In genomic region chr14:104931771-104932675, GRCh38 we compare ENCODE assay signal across 10 cellular contexts. TPM values are rescaled to one million over a fixed set of nuclear protein-coding genes. Genes with fewer than 3 reads are reported as not detected.
DNase-seq lines count a peak whose midpoint lies in the region; ATAC-seq and TF ChIP-seq lines count a peak whose summit lies in the region.
"Had no signal": no experiment of that assay in that cellular context is flagged by ENCODE, and none has a peak within 500 bp of the region (broad histone marks: within the 10 kb centered on the region; RNA-seq: fewer than 3 reads in every experiment).

No MANE protein-coding gene starts in this region.

- H3K9ac ChIP-seq in GM23248 = 0 out of 2 replicates have a peak overlapping the region, but pooled peaks have one; percentile 78

- 0 out of 2 replicates have a peak, but pooled peaks cover 3% of the 10 kb centered on the region for H3F3A ChIP-seq in GM23248 (ENCODE audit: insufficient read depth)

- H3K27ac Mint-ChIP-seq in stimulated activated effector memory CD8-positive, alpha-beta T cell treated with anti-CD3 and anti-CD28 coated beads, Interleukin-12 subunit alpha, Interleukin-12 subunit beta, amount 100 ng/mL, for 72 hours = no peak overlapping the region

- DNase-seq in GM23248 = no peak
- peak in 1 of 2 donors; percentile 62 for DNase-seq in ascending aorta (ENCODE audit: low spot score in 2 of 2)
- peak; percentile 30 to 72 for DNase-seq in left lung
- no peak for DNase-seq in stimulated activated effector memory CD8-positive, alpha-beta T cell treated with anti-CD3 and anti-CD28 coated beads, Interleukin-12 subunit alpha, Interleukin-12 subunit beta, amount 100 ng/mL, for 72 hours (ENCODE audit: low spot score in 2 of 2)
- DNase-seq in kidney glomerular epithelial cell (lab: John Stamatoyannopoulos, UW) = no peak
- no peak for DNase-seq in activated CD4-positive, alpha-beta T cell treated with anti-CD3 and anti-CD28 coated beads for 4 hours
- DNase-seq: naive B cell had no signal

- H3K4me3 Mint-ChIP-seq in stimulated activated effector memory CD8-positive, alpha-beta T cell treated with anti-CD3 and anti-CD28 coated beads, Interleukin-12 subunit alpha, Interleukin-12 subunit beta, amount 100 ng/mL, for 72 hours = peak overlapping the region; percentile 8

- no peak overlapping the region for H2AFZ ChIP-seq in GM23248

- H3K4me1 Mint-ChIP-seq in stimulated activated effector memory CD8-positive, alpha-beta T cell treated with anti-CD3 and anti-CD28 coated beads, Interleukin-12 subunit alpha, Interleukin-12 subunit beta, amount 100 ng/mL, for 72 hours = no peaks in the 10 kb centered on the region

- no peaks in the 10 kb centered on the region for H3K9me3 ChIP-seq in GM23248 (ENCODE audit: low read depth)
- H3K9me3 ChIP-seq in ascending aorta = no peaks in the 10 kb centered on the region
- no peaks in the 10 kb centered on the region for H3K9me3 ChIP-seq in left lung

- no peaks in the 10 kb centered on the region for H3K27me3 ChIP-seq in GM23248 (replicated peaks; ENCODE audit: insufficient read depth)
- H3K27me3 ChIP-seq in ascending aorta = no peaks in the 10 kb centered on the region
- peaks cover 4 to 62% of the 10 kb centered on the region in 2 donors for H3K27me3 ChIP-seq in left lung

- H3K36me3 ChIP-seq in GM23248 (ENCODE audit: low read depth) (no peaks in the 10 kb centered on the region), ascending aorta (no peaks in the 10 kb centered on the region), left lung (no peaks in the 10 kb centered on the region)

- H3K9me2 ChIP-seq in GM23248 (ENCODE audit: insufficient read depth) = no peaks in the 10 kb centered on the region

- H3K27ac ChIP-seq in GM23248 (no peak overlapping the region), ascending aorta (peak overlapping the region in 1 of 2 donors; percentile 1), left lung (no peak overlapping the region)

- H3K9me3 Mint-ChIP-seq in stimulated activated effector memory CD8-positive, alpha-beta T cell treated with anti-CD3 and anti-CD28 coated beads, Interleukin-12 subunit alpha, Interleukin-12 subunit beta, amount 100 ng/mL, for 72 hours = no peaks in the 10 kb centered on the region
- H3K9me3 Mint-ChIP-seq: naive B cell had no signal

- WGBS in GM23248 (ENCODE audit: low coverage in 1 of 2, low lambda C conversion rate in 2 of 2, missing lambda C conversion rate in 2 of 2), 2 experiments = 72 to 76% methylated on average over 41 to 51 of the region's 64 CpGs

- intact Hi-C loops in ascending aorta (cut with DNase I) = loop anchor here (2.0 kb wide), 2 partner anchors 43 to 53 kb away; partner anchors contain the start of gene CLBA1
- intact Hi-C loops in left lung (cut with DNase I) = no loop called here

- H3K4me3 ChIP-seq in GM23248 (no peak overlapping the region; the same call in 1 of the 2 replicates), ascending aorta (peak overlapping the region; percentile 45 to 70), left lung (peak overlapping the region; percentile 38 to 48)

- no peaks in the 10 kb centered on the region for H3K4me1 ChIP-seq in GM23248 (ENCODE audit: insufficient read depth)
- H3K4me1 ChIP-seq in ascending aorta = peaks cover 0 to 7% of the 10 kb centered on the region in 2 donors
- peaks cover 8 to 15% of the 10 kb centered on the region in 2 donors for H3K4me1 ChIP-seq in left lung

- in situ Hi-C loops in GM23248 (cut with MboI) = no loop called here

- no peaks in the 10 kb centered on the region for H3K36me3 Mint-ChIP-seq in stimulated activated effector memory CD8-positive, alpha-beta T cell treated with anti-CD3 and anti-CD28 coated beads, Interleukin-12 subunit alpha, Interleukin-12 subunit beta, amount 100 ng/mL, for 72 hours
- H3K36me3 Mint-ChIP-seq: naive B cell had no signal

- no peaks in the 10 kb centered on the region for H4K20me1 ChIP-seq in GM23248 (ENCODE audit: insufficient read depth)

- TF ChIP-seq CTCF in ascending aorta (IDR thresholded peaks at IDR 0.05) (no peak), left lung (IDR thresholded peaks at IDR 0.05) (no peak)

- H3K4me2 ChIP-seq in GM23248 (ENCODE audit: unreplicated experiment) = no peak overlapping the region

- ATAC-seq in left lung = no peak
- ATAC-seq in stimulated activated effector memory CD8-positive, alpha-beta T cell treated with anti-CD3 and anti-CD28 coated beads, Interleukin-12 subunit alpha, Interleukin-12 subunit beta, amount 100 ng/mL, for 72 hours = no peak
- ATAC-seq in GM21825 (IDR thresholded peaks at IDR 0.05; ENCODE audit: unreplicated experiment) = no peak
- ATAC-seq in GM21515 (IDR thresholded peaks at IDR 0.05; ENCODE audit: unreplicated experiment) = no peak

- H3K79me2 ChIP-seq in GM23248 (ENCODE audit: insufficient read depth) = no peaks in the 10 kb centered on the region

RNA-seq across cellular contexts. Expression of gene PLD4, which starts 7.3 kb away (rescaled TPM):
- not detected in 2 replicates for total RNA-seq in GM23248 (2014; rRNA removed; shearing (Covaris generic))
- not detected in 2 replicates for polyA plus RNA-seq in GM23248 (2016; fragmentation: Nextera tagmentation; extraction: Ambion mirVana)
- not detected for total RNA-seq in ascending aorta
- under 1 TPM; 0.76 to 0.93 TPM for total RNA-seq in left lung
- total RNA-seq: LHCN-M2 had no signal

RNA-seq across cellular contexts. Expression of gene AHNAK2, which starts 46.2 kb away (rescaled TPM):
- 58.0 and 64.9 TPM in 2 replicates for total RNA-seq in GM23248 (2014; rRNA removed; shearing (Covaris generic))
- polyA plus RNA-seq in GM23248 (2016; fragmentation: Nextera tagmentation; extraction: Ambion mirVana) = 38.3 and 38.9 TPM in 2 replicates
- 35.5 TPM for total RNA-seq in ascending aorta
- total RNA-seq in left lung = 10 to 100 TPM; 22.1 to 22.3 TPM

RNA-seq across cellular contexts. Expression of gene CLBA1, which starts 53.6 kb away (rescaled TPM):
- 10.4 and 13.5 TPM in 2 replicates for total RNA-seq in GM23248 (2014; rRNA removed; shearing (Covaris generic))
- 7.7 and 11.5 TPM in 2 replicates for polyA plus RNA-seq in GM23248 (2016; fragmentation: Nextera tagmentation; extraction: Ambion mirVana)
- 18.1 TPM for total RNA-seq in ascending aorta
- 1 to 10 TPM; 7.1 to 8.5 TPM for total RNA-seq in left lung

Comparison
In these comparisons a context has a peak if more than half of its experiments do, and no peak if none do; other contexts are left out.
1. DNase-seq: peak in left lung (2 of 2); none in GM23248 (single experiment), stimulated activated effector memory CD8-positive, alpha-beta T cell treated with anti-CD3 and anti-CD28 coated beads, Interleukin-12 subunit alpha, Interleukin-12 subunit beta, amount 100 ng/mL, for 72 hours (0 of 2), kidney glomerular epithelial cell (single experiment) and activated CD4-positive, alpha-beta T cell treated with anti-CD3 and anti-CD28 coated beads for 4 hours (0 of 2).